Comparison of ENCODE assay signal across 8 cellular contexts in genomic region chr7:38932509-38933168, GRCh38. TPM values are rescaled to one million over a fixed set of nuclear protein-coding genes. Genes with fewer than 3 reads are reported as not detected.
DNase-seq lines count a peak whose midpoint lies in the region; ATAC-seq and TF ChIP-seq lines count a peak whose summit lies in the region.

No MANE protein-coding gene starts in this region.

- TF ChIP-seq POLR2A in right lobe of liver (IDR thresholded peaks at IDR 0.05): no peak

- DNase-seq in NOMO-1 (lab: John Stamatoyannopoulos, UW; ENCODE audit: unreplicated experiment in 2 of 2) (peak; percentile 0 to 22), NOMO-1 treated with dmso at 0.1 percent for 144 hours (lab: John Stamatoyannopoulos, UW; ENCODE audit: unreplicated experiment) (no peak), NCI-H1417 treated with DMSO at 0.1 percent for 48 hours (lab: John Stamatoyannopoulos, UW) (peak; percentile 15), T-helper 9 cell (peak; percentile 26), cerebellar cortex (ENCODE audit: low spot score) (peak; percentile 45), right lobe of liver (peak; percentile 58 to 78 (median 77))
- peak; percentile 13 for DNase-seq in stimulated activated CD8-positive, alpha-beta memory T cell treated with anti-CD3 and anti-CD28 coated beads, Interleukin-4, amount 100 ng/mL, for 24 hours (ENCODE audit: low read depth)

- WGBS in right lobe of liver (ENCODE audit: insufficient coverage, low coverage, low lambda C conversion rate, missing lambda C conversion rate): 31% methylated on average over 6 of the region's 6 CpGs

- intact Hi-C loops in right lobe of liver (cut with DNase I): no loop called here

- H3K4me3 ChIP-seq in right lobe of liver: no peak overlapping the region

- no peaks in the 10 kb centered on the region for H3K27me3 ChIP-seq in right lobe of liver

- no peaks in the 10 kb centered on the region for H3K4me1 ChIP-seq in right lobe of liver

- no peaks in the 10 kb centered on the region for H3K9me3 ChIP-seq in right lobe of liver

- TF ChIP-seq CTCF in right lobe of liver (IDR thresholded peaks at IDR 0.05): peak; percentile 81 to 92 (median 84)

- no peak overlapping the region for H3K27ac ChIP-seq in right lobe of liver

- peak; percentile 82 for ATAC-seq in HG02571 (IDR thresholded peaks at IDR 0.05; ENCODE audit: unreplicated experiment)
- ATAC-seq in right lobe of liver: peak; percentile 61 to 87 (median 76)

- H3K36me3 ChIP-seq in right lobe of liver: no peaks in the 10 kb centered on the region

RNA-seq across cellular contexts. Expression of gene VPS41, which starts 23.6 kb away (rescaled TPM):
- total RNA-seq in right lobe of liver: 10 to 100 TPM; 21.6 to 43.5 (median 26.8) TPM

RNA-seq across cellular contexts. Expression of gene POU6F2, which starts 45.1 kb away (rescaled TPM):
- 1 to 10 TPM in 1 of 6 experiments, under 1 TPM in 3, not detected in 2; 0.12 to 2.1 (median 0.64) TPM for total RNA-seq in right lobe of liver
